In the genomic region with DNA sequence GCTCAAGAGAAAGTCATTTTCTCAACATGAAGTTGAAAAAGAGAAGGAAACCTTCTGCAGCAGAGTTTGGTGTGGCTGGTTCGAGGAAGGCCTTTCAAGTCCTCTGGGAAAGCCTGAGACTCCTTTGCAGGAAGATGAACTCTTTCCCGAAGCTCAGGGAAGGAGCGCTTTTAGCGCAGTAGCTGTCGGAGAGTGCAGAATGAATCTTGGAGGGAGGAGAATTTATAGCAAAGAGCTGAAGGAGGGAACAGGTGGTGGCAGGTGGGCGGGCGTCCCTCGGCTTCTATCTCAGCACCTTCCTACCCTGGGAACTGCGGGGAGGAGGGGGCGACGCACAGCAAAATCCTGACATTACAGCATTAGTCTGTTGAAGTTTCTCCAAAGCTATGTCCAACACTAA, we compare ENCODE assay signal across 8 cellular contexts. TPM values are rescaled to one million over a fixed set of nuclear protein-coding genes. Genes with fewer than 3 reads are reported as not detected.
DNase-seq lines count a peak whose midpoint lies in the region; ATAC-seq and TF ChIP-seq lines count a peak whose summit lies in the region.

Gene ATOH7, minus strand, starts transcription at position 198 of the 400 bp plus-strand sequence. CDS start 436 bp downstream, outside the sequence.

- H3K27ac ChIP-seq in duodenal mucosa (ENCODE audit: low read depth, low read length): peak within 1 kb of the TSS; percentile 20

- ATAC-seq in HG03342 (IDR thresholded peaks at IDR 0.05; ENCODE audit: unreplicated experiment): no peak

- peaks cover 41% of the 10 kb centered on the region for H3K27me3 Mint-ChIP-seq in nephron (ENCODE audit: low read depth)

- peak within 1 kb of the TSS; percentile 51 to 88 (median 61) for H3K27ac Mint-ChIP-seq in nephron

- no peak for TF ChIP-seq CTCF in BE2C (IDR thresholded peaks at IDR 0.05; ENCODE audit: low read depth, low read length)
- no peak for TF ChIP-seq CTCF in LNCaP clone FGC (IDR thresholded peaks at IDR 0.05; ENCODE audit: control insufficient read depth, extremely low read depth, insufficient read depth)
- TF ChIP-seq CTCF in nephron (IDR thresholded peaks at IDR 0.05; ENCODE audit: unreplicated experiment in 3 of 3): no peak

- DNase-seq in BE2C: no peak
- DNase-seq in LNCaP clone FGC (ENCODE audit: low read depth): no peak
- DNase-seq in NCI-H774 (lab: John Stamatoyannopoulos, UW): no peak
- DNase-seq in SIG-M5 (lab: John Stamatoyannopoulos, UW): no peak
- DNase-seq in SK-N-DZ (ENCODE audit: low spot score): no peak

- H3K9me3 Mint-ChIP-seq in nephron: no peaks in the 10 kb centered on the region

- peak within 1 kb of the TSS; percentile 56 to 66 for H3K9ac ChIP-seq in duodenal mucosa (ENCODE audit: low read depth in 1 of 2, low read length in 2 of 2)

- H3K4me3 ChIP-seq in BE2C (ENCODE audit: low read depth, low read length) (peak within 1 kb of the TSS; percentile 63), LNCaP clone FGC (ENCODE audit: low read depth, low read length) (peak within 1 kb of the TSS; percentile 45), duodenal mucosa (ENCODE audit: low read depth in 1 of 2, low read length in 2 of 2) (peak within 1 kb of the TSS; percentile 77 to 78)

- H3K36me3 Mint-ChIP-seq in nephron (ENCODE audit: low read depth): no peaks in the 10 kb centered on the region

- H3K4me1 Mint-ChIP-seq in nephron: peaks cover 6% of the 10 kb centered on the region

- H3K36me3 ChIP-seq in BE2C (no peaks in the 10 kb centered on the region), duodenal mucosa (ENCODE audit: control insufficient read depth in 1 of 2, insufficient read depth in 2 of 2, low read length in 2 of 2) (no peaks in the 10 kb centered on the region)

- H3K9me3 ChIP-seq in BE2C (no peaks in the 10 kb centered on the region), duodenal mucosa (ENCODE audit: control insufficient read depth in 1 of 2, low read length in 2 of 2) (no peaks in the 10 kb centered on the region)

- H3K27me3 ChIP-seq in BE2C (no peaks in the 10 kb centered on the region), duodenal mucosa (ENCODE audit: control insufficient read depth in 1 of 2, insufficient read depth in 2 of 2, low read length in 2 of 2) (peaks cover 4 to 8% of the 10 kb centered on the region in 2 donors)

- H3K4me1 ChIP-seq in BE2C (no peaks in the 10 kb centered on the region; the same call in 1 of the 2 replicates), duodenal mucosa (ENCODE audit: control insufficient read depth in 1 of 2, insufficient read depth in 2 of 2, low read length in 2 of 2) (peaks cover 5 to 6% of the 10 kb centered on the region in 2 donors)

- peak within 1 kb of the TSS; percentile 90 to 94 (median 94) for H3K4me3 Mint-ChIP-seq in nephron

RNA-seq across cellular contexts. Expression of gene ATOH7, which starts in this region (rescaled TPM):
- polyA plus RNA-seq in BE2C (2012; ENCODE audit: insufficient read depth, insufficient read length, low read depth): 1.3 TPM
- 1.1 TPM in 1 of 2 replicates, not detected in the other for polyA plus RNA-seq in SK-N-DZ (2014; cell fraction: cytosol; rRNA removed)
- polyA plus RNA-seq in SK-N-DZ (2014; cell fraction: nucleus; rRNA removed): 0.54 and 0.73 TPM in 2 replicates
